In genomic region chr17:31629696-31630470, GRCh38 we compare ENCODE assay signal across 16 cellular contexts.
DNase-seq lines count a peak whose midpoint lies in the region; ATAC-seq and TF ChIP-seq lines count a peak whose summit lies in the region.
"Had no signal": no experiment of that assay in that cellular context is flagged by ENCODE, and none has a peak within 500 bp of the region (broad histone marks: within the 10 kb centered on the region; RNA-seq: fewer than 3 reads in every experiment).

No MANE protein-coding gene starts in this region.

- POLR2A ChIA-PET in SK-N-SH (lab: Yijun Ruan, JAX), result no interaction called here

- peaks cover 26% of the 10 kb centered on the region for H3F3A ChIP-seq in SK-N-SH (replicated peaks; ENCODE audit: insufficient read depth)

- H3K9me3 ChIP-seq in SK-N-SH (peaks cover 17% of the 10 kb centered on the region; the same call in 1 of the 2 replicates), fibroblast of lung (ENCODE audit: control insufficient read depth, insufficient read depth, low read depth, low read length) (no peaks in the 10 kb centered on the region)

- H3K27ac Mint-ChIP-seq in Calu3 (ENCODE audit: unreplicated experiment), result no peak overlapping the region
- H3K27ac Mint-ChIP-seq: activated CD4-positive, alpha-beta memory T cell treated with anti-CD3 and anti-CD28 coated beads, Interleukin-2, amount 10 ng/mL, durations not matched to agents 7 days and 5 days; activated T-helper 2 cell treated with anti-CD3 and anti-CD28 coated beads, Interferon-gamma antibody, Interleukin-2, Interleukin-4, amounts not matched to agents 10 μg/mL and 5 μg/mL and 100 μg/mL, durations not matched to agents 14 hours and 24 hours and 36 hours; stimulated activated naive B cell treated with anti-CD40 and anti-IgM and Interleukin-4, amounts not matched to agents 10 μg/mL and 1 μg/mL and 100 μg/mL, for 72 hours had no signal

- H3K4me1 ChIP-seq in SK-N-SH (ENCODE audit: control insufficient read depth in 1 of 2, insufficient read depth in 2 of 2, low read depth in 1 of 2, low read length in 1 of 2), result peaks cover 0 to 6% of the 10 kb centered on the region in 2 experiments; a peak in 2 of 4 replicates
- H3K4me1 ChIP-seq in fibroblast of lung (ENCODE audit: control insufficient read depth, extremely low read depth, insufficient read depth, low read length), result peaks cover 10% of the 10 kb centered on the region

- CTCF ChIA-PET in SK-N-SH (lab: Yijun Ruan, JAX) (no interaction called here), Calu3 (lab: Charles Lee) (no interaction called here)

- H2AFZ ChIP-seq in SK-N-SH (ENCODE audit: low read depth), result no peak overlapping the region
- no peak overlapping the region for H2AFZ ChIP-seq in fibroblast of lung (ENCODE audit: low read length)

- WGBS in SK-N-SH (ENCODE audit: low lambda C conversion rate), result 68% methylated on average over 8 of the region's 8 CpGs

- peaks cover 13% of the 10 kb centered on the region for H3K27me3 Mint-ChIP-seq in Calu3 (ENCODE audit: unreplicated experiment)

- no peak overlapping the region for H3K9ac ChIP-seq in SK-N-SH
- H3K9ac ChIP-seq in fibroblast of lung (ENCODE audit: insufficient read depth, low read length), result no peak overlapping the region
- H3K9ac ChIP-seq: KMS-11 had no signal

- intact Hi-C loops in Calu3 (cut with micrococcal nuclease; ENCODE audit: unreplicated experiment), result no loop called here

- TF ChIP-seq CTCF in SK-N-SH (IDR thresholded peaks at IDR 0.05), result no peak
- no peak for TF ChIP-seq CTCF in fibroblast of lung (conservative IDR thresholded peaks at IDR 0.05 in 1 of 2, IDR thresholded peaks at IDR 0.05 in 1 of 2; ENCODE audit: low read depth in 1 of 2, low read length in 2 of 2)
- no peak for TF ChIP-seq CTCF in Calu3 (IDR thresholded peaks at IDR 0.05; ENCODE audit: unreplicated experiment)

- H3K4me3 ChIP-seq in SK-N-SH (ENCODE audit: low read depth in 2 of 2, low read length in 1 of 2) (no peak overlapping the region), fibroblast of lung (replicated peaks in 1 of 4; ENCODE audit: control extremely low read depth in 1 of 4, insufficient read depth in 1 of 4, low read depth in 3 of 4, low read length in 4 of 4) (no peak overlapping the region)

- H3K9me3 Mint-ChIP-seq in Calu3 (ENCODE audit: low read depth, unreplicated experiment), result peaks cover 3% of the 10 kb centered on the region

- DNase-seq in SK-N-SH (no peak), NCI-H524 (lab: John Stamatoyannopoulos, UW) (peak; percentile 85 to 92), fibroblast of lung (ENCODE audit: low read depth in 2 of 2) (peak; percentile 85 to 91), stromal cell of bone marrow (ENCODE audit: low read depth) (peak; percentile 6), Calu3 (no peak), GM19238 (ENCODE audit: insufficient read length, low spot score) (no peak)
- DNase-seq: activated CD4-positive, alpha-beta memory T cell treated with anti-CD3 and anti-CD28 coated beads, Interleukin-2, amount 10 ng/mL, durations not matched to agents 7 days and 5 days; NCI-H187; nucleus accumbens; SIG-M5; stimulated activated naive B cell treated with anti-CD40 and anti-IgM and Interleukin-4, amounts not matched to agents 10 μg/mL and 1 μg/mL and 100 μg/mL, for 72 hours had no signal

- TF ChIP-seq RAD21 in SK-N-SH (IDR thresholded peaks at IDR 0.05; ENCODE audit: low read length), result no peak

- H3K27ac ChIP-seq in SK-N-SH (ENCODE audit: low read depth in 2 of 2, low read length in 1 of 2), result no peak overlapping the region
- H3K27ac ChIP-seq in fibroblast of lung (ENCODE audit: insufficient read depth, low read length), result peak overlapping the region; percentile 32
- H3K27ac ChIP-seq: KMS-11 had no signal

- TF ChIP-seq EP300 in SK-N-SH (IDR thresholded peaks at IDR 0.05; ENCODE audit: borderline replicate concordance in 1 of 2, low read depth in 1 of 2, low read length in 1 of 2), result peak in 1 of 2 experiments; percentile 47; a peak in 1 of 4 replicates

- ATAC-seq in SK-N-SH treated with all-trans-retinoic acid at 6 μM for 48 hours, result no peak
- ATAC-seq in GM18502 (IDR thresholded peaks at IDR 0.05; ENCODE audit: poor library complexity, unreplicated experiment), result no peak
- ATAC-seq: HCT116; stimulated activated naive B cell treated with anti-CD40 and anti-IgM and Interleukin-4, amounts not matched to agents 10 μg/mL and 1 μg/mL and 100 μg/mL, for 72 hours had no signal

- H3K27me3 ChIP-seq in SK-N-SH (ENCODE audit: insufficient read depth) (no peaks in the 10 kb centered on the region), fibroblast of lung (ENCODE audit: control insufficient read depth, insufficient read depth, low read length) (no peaks in the 10 kb centered on the region)

- no peaks in the 10 kb centered on the region for H4K20me1 ChIP-seq in SK-N-SH (ENCODE audit: insufficient read depth)
- no peaks in the 10 kb centered on the region for H4K20me1 ChIP-seq in fibroblast of lung (ENCODE audit: control insufficient read depth, extremely low read depth, insufficient read depth, low read length)

- H3K79me2 ChIP-seq in SK-N-SH (ENCODE audit: insufficient read depth) (no peaks in the 10 kb centered on the region), fibroblast of lung (ENCODE audit: control insufficient read depth, insufficient read depth, low read length) (no peaks in the 10 kb centered on the region)

- BruUV-seq in Calu3 (replicated peaks; lab: Mats Ljungman, UMichigan), result no TSS peak

- peaks cover 0 to 6% of the 10 kb centered on the region in 2 experiments for H3K36me3 ChIP-seq in SK-N-SH (replicated peaks in 1 of 2; ENCODE audit: control insufficient read depth in 1 of 2, insufficient read depth in 2 of 2, low read length in 1 of 2)
- no peaks in the 10 kb centered on the region for H3K36me3 ChIP-seq in fibroblast of lung (ENCODE audit: control insufficient read depth, insufficient read depth, low read length)

- no peaks in the 10 kb centered on the region for H3K36me3 Mint-ChIP-seq in Calu3 (ENCODE audit: insufficient read depth, unreplicated experiment)
- H3K36me3 Mint-ChIP-seq: stimulated activated naive B cell treated with anti-CD40 and anti-IgM and Interleukin-4, amounts not matched to agents 10 μg/mL and 1 μg/mL and 100 μg/mL, for 72 hours had no signal

- no peaks in the 10 kb centered on the region for H3K9me2 ChIP-seq in SK-N-SH

- no peak overlapping the region for H3K4me3 Mint-ChIP-seq in Calu3 (ENCODE audit: low read depth, unreplicated experiment)
- H3K4me3 Mint-ChIP-seq: activated CD4-positive, alpha-beta memory T cell treated with anti-CD3 and anti-CD28 coated beads, Interleukin-2, amount 10 ng/mL, durations not matched to agents 7 days and 5 days; stimulated activated naive B cell treated with anti-CD40 and anti-IgM and Interleukin-4, amounts not matched to agents 10 μg/mL and 1 μg/mL and 100 μg/mL, for 72 hours had no signal

- peaks cover 8% of the 10 kb centered on the region for H3K4me1 Mint-ChIP-seq in Calu3 (ENCODE audit: low read depth, unreplicated experiment)
- H3K4me1 Mint-ChIP-seq: activated CD4-positive, alpha-beta memory T cell treated with anti-CD3 and anti-CD28 coated beads, Interleukin-2, amount 10 ng/mL, durations not matched to agents 7 days and 5 days; stimulated activated naive B cell treated with anti-CD40 and anti-IgM and Interleukin-4, amounts not matched to agents 10 μg/mL and 1 μg/mL and 100 μg/mL, for 72 hours had no signal

- H3K4me2 ChIP-seq in SK-N-SH, result no peak overlapping the region
- no peak overlapping the region for H3K4me2 ChIP-seq in fibroblast of lung (ENCODE audit: extremely low read depth, insufficient read depth, low read length)
- H3K4me2 ChIP-seq: KMS-11 had no signal

TF ChIP-seq in SK-N-SH, 30 proteins besides CTCF, POLR2A, EP300 and RAD21 (continues in another document):
- TF ChIP-seq PBX3 (IDR thresholded peaks at IDR 0.05), result peak; percentile 13; the same call in 1 of the 2 replicates
- TF ChIP-seq USF2 (IDR thresholded peaks at IDR 0.05; ENCODE audit: borderline replicate concordance, low read depth, low read length), result no peak
- TF ChIP-seq NFIC (IDR thresholded peaks at IDR 0.05; ENCODE audit: borderline replicate concordance), result peak; percentile 78

TF ChIP-seq in SK-N-SH treated with all-trans-retinoic acid at 6 μM for 48 hours, 23 proteins besides CTCF, POLR2A, EP300 and RAD21 (continues in another document):
- no peak for TF ChIP-seq PPARA (CRISPR knock-in tag; IDR thresholded peaks at IDR 0.05; ENCODE audit: borderline replicate concordance)
- TF ChIP-seq TSHZ2 (CRISPR knock-in tag; IDR thresholded peaks at IDR 0.05), result no peak
- TF ChIP-seq POU6F1 (CRISPR knock-in tag; IDR thresholded peaks at IDR 0.05; ENCODE audit: borderline replicate concordance, low read depth), result no peak

Comparison
In these comparisons a context has a peak if more than half of its experiments do, and no peak if none do; other contexts are left out.
1. DNase-seq: peak in NCI-H524 (2 of 2), fibroblast of lung (2 of 2) and stromal cell of bone marrow (single experiment); none in SK-N-SH (single experiment), Calu3 (single experiment) and GM19238 (single experiment).